In the genomic region with DNA sequence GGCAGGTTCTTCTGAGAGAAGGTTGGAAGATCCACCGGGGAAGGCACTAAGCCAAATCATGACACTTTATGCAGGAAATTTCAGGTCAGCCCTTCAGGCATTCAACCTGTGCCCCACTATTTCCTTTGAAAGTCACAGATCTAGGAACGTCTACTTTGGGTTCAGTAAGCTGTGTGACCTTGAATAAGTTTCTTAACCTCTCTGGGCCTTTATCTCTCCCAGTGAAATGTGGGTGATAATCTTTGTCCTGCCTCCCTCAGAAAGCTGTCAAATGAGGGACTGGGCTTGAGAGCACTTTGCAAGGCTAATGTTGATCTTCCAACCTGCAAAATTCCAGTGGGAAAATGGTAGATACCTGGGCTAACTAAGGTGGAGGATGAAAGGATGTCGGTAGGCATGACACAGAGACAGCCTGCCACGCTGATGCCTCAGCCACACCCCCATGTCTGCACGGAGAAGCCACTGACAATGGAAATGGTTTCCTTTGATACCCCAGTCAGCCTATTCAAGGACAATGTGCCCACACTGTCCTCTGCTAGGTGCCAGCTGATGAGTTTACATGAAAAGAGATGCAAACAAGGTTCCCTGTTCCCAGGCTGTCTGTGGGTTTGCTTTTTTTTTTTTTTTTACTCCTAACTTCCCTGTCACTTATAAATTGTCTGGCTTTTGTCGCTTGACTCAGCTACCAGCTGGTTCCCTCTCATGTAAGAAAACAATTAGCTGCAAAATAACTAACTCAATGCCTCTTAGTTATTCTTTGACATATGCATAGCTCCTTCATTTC, we compare ENCODE assay signal across 1 cellular context.
TF ChIP-seq lines count a peak whose summit lies in the region.

No MANE protein-coding gene starts in this region.

TF ChIP-seq in K562, 482 proteins besides CTCF, POLR2A, EP300 and RAD21 (continued from another document):
- TF ChIP-seq, protein P1, sequence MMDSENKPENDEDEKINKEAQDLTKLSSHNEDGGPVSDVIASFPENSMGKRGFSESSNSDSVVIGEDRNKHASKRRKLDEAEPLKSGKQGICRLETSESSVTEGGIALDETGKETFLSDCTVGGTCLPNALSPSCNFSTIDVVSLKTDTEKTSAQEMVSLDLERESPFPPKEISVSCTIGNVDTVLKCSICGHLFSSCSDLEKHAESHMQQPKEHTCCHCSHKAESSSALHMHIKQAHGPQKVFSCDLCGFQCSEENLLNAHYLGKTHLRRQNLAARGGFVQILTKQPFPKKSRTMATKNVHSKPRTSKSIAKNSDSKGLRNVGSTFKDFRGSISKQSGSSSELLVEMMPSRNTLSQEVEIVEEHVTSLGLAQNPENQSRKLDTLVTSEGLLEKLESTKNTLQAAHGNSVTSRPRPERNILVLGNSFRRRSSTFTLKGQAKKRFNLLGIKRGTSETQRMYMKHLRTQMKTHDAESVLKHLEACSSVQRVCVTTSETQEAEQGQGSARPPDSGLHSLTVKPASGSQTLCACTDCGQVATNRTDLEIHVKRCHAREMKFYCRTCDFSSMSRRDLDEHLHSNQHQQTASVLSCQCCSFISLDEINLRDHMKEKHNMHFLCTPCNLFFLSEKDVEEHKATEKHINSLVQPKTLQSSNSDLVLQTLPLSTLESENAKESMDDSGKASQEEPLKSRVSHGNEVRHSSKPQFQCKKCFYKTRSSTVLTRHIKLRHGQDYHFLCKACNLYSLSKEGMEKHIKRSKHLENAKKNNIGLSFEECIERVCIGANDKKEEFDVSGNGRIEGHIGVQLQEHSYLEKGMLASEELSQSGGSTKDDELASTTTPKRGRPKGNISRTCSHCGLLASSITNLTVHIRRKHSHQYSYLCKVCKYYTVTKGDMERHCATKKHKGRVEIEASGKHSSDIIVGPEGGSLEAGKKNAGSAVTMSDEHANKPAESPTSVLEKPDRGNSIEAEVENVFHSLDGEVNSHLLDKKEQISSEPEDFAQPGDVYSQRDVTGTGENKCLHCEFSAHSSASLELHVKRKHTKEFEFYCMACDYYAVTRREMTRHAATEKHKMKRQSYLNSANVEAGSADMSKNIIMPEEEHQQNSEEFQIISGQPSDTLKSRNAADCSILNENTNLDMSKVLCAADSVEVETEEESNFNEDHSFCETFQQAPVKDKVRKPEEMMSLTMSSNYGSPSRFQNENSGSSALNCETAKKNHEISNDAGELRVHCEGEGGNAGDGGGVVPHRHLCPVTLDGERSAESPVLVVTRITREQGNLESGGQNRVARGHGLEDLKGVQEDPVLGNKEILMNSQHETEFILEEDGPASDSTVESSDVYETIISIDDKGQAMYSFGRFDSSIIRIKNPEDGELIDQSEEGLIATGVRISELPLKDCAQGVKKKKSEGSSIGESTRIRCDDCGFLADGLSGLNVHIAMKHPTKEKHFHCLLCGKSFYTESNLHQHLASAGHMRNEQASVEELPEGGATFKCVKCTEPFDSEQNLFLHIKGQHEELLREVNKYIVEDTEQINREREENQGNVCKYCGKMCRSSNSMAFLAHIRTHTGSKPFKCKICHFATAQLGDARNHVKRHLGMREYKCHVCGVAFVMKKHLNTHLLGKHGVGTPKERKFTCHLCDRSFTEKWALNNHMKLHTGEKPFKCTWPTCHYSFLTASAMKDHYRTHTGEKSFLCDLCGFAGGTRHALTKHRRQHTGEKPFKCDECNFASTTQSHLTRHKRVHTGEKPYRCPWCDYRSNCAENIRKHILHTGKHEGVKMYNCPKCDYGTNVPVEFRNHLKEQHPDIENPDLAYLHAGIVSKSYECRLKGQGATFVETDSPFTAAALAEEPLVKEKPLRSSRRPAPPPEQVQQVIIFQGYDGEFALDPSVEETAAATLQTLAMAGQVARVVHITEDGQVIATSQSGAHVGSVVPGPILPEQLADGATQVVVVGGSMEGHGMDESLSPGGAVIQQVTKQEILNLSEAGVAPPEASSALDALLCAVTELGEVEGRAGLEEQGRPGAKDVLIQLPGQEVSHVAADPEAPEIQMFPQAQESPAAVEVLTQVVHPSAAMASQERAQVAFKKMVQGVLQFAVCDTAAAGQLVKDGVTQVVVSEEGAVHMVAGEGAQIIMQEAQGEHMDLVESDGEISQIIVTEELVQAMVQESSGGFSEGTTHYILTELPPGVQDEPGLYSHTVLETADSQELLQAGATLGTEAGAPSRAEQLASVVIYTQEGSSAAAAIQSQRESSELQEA (IDR thresholded peaks at IDR 0.05; ENCODE audit: low read depth): no peak
- TF ChIP-seq MED1 (CRISPR knock-in tag; IDR thresholded peaks at IDR 0.05; ENCODE audit: borderline replicate concordance) (no peak), MCM7 (IDR thresholded peaks at IDR 0.05) (no peak), MYBL2 (IDR thresholded peaks at IDR 0.05; ENCODE audit: low read depth) (no peak), MYBL2 (CRISPR knock-in tag; IDR thresholded peaks at IDR 0.05; ENCODE audit: borderline replicate concordance) (no peak), HNRNPH1 (optimal IDR thresholded peaks at IDR 0.05; ENCODE audit: low read depth, low read length) (no peak), FOXJ2 (tag; IDR thresholded peaks at IDR 0.05) (no peak), ZNF212 (CRISPR knock-in tag; IDR thresholded peaks at IDR 0.05) (no peak), CAMTA2 (CRISPR knock-in tag; conservative IDR thresholded peaks at IDR 0.05) (no peak), SMARCC2 (IDR thresholded peaks at IDR 0.05; ENCODE audit: low read depth) (no peak), NBN (IDR thresholded peaks at IDR 0.05; ENCODE audit: low read depth) (no peak), PURB (CRISPR knock-in tag; IDR thresholded peaks at IDR 0.05; ENCODE audit: low read depth) (no peak), ZNF12 (CRISPR knock-in tag; IDR thresholded peaks at IDR 0.05) (no peak), MCM2 (IDR thresholded peaks at IDR 0.05; ENCODE audit: low read depth) (no peak), JUND (IDR thresholded peaks at IDR 0.05; ENCODE audit: borderline replicate concordance, low read depth, low read length) (no peak), JUND (tag; IDR thresholded peaks at IDR 0.05; ENCODE audit: borderline replicate concordance, low read depth, low read length) (no peak), ARNT (IDR thresholded peaks at IDR 0.05) (no peak), ZEB2 (IDR thresholded peaks at IDR 0.05) (no peak)
- TF ChIP-seq, protein P2, sequence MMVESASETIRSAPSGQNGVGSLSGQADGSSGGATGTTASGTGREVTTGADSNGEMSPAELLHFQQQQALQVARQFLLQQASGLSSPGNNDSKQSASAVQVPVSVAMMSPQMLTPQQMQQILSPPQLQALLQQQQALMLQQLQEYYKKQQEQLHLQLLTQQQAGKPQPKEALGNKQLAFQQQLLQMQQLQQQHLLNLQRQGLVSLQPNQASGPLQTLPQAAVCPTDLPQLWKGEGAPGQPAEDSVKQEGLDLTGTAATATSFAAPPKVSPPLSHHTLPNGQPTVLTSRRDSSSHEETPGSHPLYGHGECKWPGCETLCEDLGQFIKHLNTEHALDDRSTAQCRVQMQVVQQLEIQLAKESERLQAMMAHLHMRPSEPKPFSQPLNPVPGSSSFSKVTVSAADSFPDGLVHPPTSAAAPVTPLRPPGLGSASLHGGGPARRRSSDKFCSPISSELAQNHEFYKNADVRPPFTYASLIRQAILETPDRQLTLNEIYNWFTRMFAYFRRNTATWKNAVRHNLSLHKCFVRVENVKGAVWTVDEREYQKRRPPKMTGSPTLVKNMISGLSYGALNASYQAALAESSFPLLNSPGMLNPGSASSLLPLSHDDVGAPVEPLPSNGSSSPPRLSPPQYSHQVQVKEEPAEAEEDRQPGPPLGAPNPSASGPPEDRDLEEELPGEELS (CRISPR knock-in tag; IDR thresholded peaks at IDR 0.05; ENCODE audit: borderline replicate concordance): no peak
- TF ChIP-seq, protein P3, sequence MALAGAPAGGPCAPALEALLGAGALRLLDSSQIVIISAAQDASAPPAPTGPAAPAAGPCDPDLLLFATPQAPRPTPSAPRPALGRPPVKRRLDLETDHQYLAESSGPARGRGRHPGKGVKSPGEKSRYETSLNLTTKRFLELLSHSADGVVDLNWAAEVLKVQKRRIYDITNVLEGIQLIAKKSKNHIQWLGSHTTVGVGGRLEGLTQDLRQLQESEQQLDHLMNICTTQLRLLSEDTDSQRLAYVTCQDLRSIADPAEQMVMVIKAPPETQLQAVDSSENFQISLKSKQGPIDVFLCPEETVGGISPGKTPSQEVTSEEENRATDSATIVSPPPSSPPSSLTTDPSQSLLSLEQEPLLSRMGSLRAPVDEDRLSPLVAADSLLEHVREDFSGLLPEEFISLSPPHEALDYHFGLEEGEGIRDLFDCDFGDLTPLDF (CRISPR knock-in tag; IDR thresholded peaks at IDR 0.05): no peak
- TF ChIP-seq, protein P4, sequence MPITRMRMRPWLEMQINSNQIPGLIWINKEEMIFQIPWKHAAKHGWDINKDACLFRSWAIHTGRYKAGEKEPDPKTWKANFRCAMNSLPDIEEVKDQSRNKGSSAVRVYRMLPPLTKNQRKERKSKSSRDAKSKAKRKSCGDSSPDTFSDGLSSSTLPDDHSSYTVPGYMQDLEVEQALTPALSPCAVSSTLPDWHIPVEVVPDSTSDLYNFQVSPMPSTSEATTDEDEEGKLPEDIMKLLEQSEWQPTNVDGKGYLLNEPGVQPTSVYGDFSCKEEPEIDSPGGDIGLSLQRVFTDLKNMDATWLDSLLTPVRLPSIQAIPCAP (CRISPR knock-in tag; IDR thresholded peaks at IDR 0.05; ENCODE audit: borderline replicate concordance): no peak
